ENCODE assay signal across 1 cellular context in the genomic region with DNA sequence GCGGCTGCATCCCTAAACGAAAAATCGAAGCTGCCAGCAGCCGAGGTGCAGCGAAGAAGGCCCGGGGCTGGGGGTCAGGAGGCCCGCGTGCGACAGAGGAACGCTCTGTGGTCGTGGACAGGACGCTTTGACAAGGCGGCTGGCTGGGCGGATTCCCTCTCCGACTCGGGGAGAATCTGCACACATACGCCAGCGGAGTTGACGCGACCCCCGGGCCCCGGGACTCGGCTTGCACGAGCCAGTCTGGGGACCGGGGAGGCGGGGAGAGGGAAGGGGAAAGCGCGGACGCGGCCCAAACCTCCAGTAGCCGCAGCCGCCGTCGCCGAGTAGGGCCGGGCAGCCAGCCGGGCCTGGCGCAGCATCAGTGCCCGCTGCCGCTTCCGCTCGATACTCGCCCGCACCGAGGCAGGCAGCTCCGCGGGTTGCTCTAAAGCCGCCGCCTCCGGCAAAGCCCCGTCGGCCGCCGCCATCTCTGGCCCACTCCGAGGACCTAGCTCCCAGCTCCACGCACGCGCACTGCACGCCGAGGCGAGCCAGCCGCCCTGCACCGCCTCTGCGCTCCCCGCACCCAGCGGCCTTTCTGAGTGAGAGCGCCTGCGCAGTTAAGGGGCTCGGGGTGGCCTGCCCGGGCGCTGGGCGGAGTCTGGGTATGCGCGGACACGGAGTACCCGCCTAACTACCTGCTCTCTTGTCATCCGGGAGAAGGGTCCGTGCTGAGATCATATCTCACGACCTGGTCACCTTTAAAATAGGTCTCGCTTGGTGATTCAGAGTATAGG.
A peak's percentile ranks its signal among the peaks of the same experiment; 100 is the strongest.
TF ChIP-seq lines count a peak whose summit lies in the region.

A gene (minus strand): TSS at position 518 of the 779 bp plus-strand sequence. CDS start 48 bp downstream, at position 470.

TF ChIP-seq in HepG2, 621 proteins besides CTCF, POLR2A, EP300 and RAD21 (continued from another document and continues in another):
- TF ChIP-seq, protein P1, sequence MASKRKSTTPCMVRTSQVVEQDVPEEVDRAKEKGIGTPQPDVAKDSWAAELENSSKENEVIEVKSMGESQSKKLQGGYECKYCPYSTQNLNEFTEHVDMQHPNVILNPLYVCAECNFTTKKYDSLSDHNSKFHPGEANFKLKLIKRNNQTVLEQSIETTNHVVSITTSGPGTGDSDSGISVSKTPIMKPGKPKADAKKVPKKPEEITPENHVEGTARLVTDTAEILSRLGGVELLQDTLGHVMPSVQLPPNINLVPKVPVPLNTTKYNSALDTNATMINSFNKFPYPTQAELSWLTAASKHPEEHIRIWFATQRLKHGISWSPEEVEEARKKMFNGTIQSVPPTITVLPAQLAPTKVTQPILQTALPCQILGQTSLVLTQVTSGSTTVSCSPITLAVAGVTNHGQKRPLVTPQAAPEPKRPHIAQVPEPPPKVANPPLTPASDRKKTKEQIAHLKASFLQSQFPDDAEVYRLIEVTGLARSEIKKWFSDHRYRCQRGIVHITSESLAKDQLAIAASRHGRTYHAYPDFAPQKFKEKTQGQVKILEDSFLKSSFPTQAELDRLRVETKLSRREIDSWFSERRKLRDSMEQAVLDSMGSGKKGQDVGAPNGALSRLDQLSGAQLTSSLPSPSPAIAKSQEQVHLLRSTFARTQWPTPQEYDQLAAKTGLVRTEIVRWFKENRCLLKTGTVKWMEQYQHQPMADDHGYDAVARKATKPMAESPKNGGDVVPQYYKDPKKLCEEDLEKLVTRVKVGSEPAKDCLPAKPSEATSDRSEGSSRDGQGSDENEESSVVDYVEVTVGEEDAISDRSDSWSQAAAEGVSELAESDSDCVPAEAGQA (IDR thresholded peaks at IDR 0.05; ENCODE audit: low read depth) = no peak
- TF ChIP-seq, protein P1 (CRISPR knock-in tag; IDR thresholded peaks at IDR 0.05; ENCODE audit: borderline replicate concordance) = no peak
- TF ChIP-seq SMAD3 (CRISPR knock-in tag; IDR thresholded peaks at IDR 0.05) (no peak), KLF13 (CRISPR knock-in tag; IDR thresholded peaks at IDR 0.05) (no peak), SYNCRIP (IDR thresholded peaks at IDR 0.05; ENCODE audit: insufficient read depth, low read depth, low read length) (no peak), MBD4 (IDR thresholded peaks at IDR 0.05; ENCODE audit: borderline replicate concordance, low read length) (no peak), SRSF9 (IDR thresholded peaks at IDR 0.05; ENCODE audit: borderline replicate concordance, insufficient read depth, low read depth, low read length, poor library complexity, severe bottlenecking) (no peak), SMYD3 (CRISPR knock-in tag; IDR thresholded peaks at IDR 0.05) (no peak), ZNF350 (CRISPR knock-in tag; IDR thresholded peaks at IDR 0.05; ENCODE audit: borderline replicate concordance, low read depth) (0 out of 2 replicates have a peak, but pooled peaks have one; percentile 15), FOXK2 (IDR thresholded peaks at IDR 0.05) (no peak), ZNF75D (CRISPR knock-in tag; IDR thresholded peaks at IDR 0.05; ENCODE audit: borderline replicate concordance) (no peak), ARNT (IDR thresholded peaks at IDR 0.05) (no peak), ZFAT (CRISPR knock-in tag; conservative IDR thresholded peaks at IDR 0.05) (no peak), ZNF274 (CRISPR knock-in tag; IDR thresholded peaks at IDR 0.05) (peak; percentile 86), NFRKB (IDR thresholded peaks at IDR 0.05) (no peak), ZMAT3 (CRISPR knock-in tag; conservative IDR thresholded peaks at IDR 0.05) (no peak; the same call in 1 of the 2 replicates), ZFP36 (IDR thresholded peaks at IDR 0.05; ENCODE audit: borderline replicate concordance, low read depth, low read length, partially characterized antibody) (no peak), MTF1 (CRISPR knock-in tag; IDR thresholded peaks at IDR 0.05) (no peak), CENPX (CRISPR knock-in tag; IDR thresholded peaks at IDR 0.05) (no peak), ZNF619 (CRISPR knock-in tag; IDR thresholded peaks at IDR 0.05) (no peak; the same call in 1 of the 2 replicates)
- TF ChIP-seq, protein P2, sequence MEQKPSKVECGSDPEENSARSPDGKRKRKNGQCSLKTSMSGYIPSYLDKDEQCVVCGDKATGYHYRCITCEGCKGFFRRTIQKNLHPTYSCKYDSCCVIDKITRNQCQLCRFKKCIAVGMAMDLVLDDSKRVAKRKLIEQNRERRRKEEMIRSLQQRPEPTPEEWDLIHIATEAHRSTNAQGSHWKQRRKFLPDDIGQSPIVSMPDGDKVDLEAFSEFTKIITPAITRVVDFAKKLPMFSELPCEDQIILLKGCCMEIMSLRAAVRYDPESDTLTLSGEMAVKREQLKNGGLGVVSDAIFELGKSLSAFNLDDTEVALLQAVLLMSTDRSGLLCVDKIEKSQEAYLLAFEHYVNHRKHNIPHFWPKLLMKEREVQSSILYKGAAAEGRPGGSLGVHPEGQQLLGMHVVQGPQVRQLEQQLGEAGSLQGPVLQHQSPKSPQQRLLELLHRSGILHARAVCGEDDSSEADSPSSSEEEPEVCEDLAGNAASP (CRISPR knock-in tag; IDR thresholded peaks at IDR 0.05; ENCODE audit: borderline replicate concordance) = peak; percentile 4; the same call in 1 of the 2 replicates
- TF ChIP-seq, protein P3, sequence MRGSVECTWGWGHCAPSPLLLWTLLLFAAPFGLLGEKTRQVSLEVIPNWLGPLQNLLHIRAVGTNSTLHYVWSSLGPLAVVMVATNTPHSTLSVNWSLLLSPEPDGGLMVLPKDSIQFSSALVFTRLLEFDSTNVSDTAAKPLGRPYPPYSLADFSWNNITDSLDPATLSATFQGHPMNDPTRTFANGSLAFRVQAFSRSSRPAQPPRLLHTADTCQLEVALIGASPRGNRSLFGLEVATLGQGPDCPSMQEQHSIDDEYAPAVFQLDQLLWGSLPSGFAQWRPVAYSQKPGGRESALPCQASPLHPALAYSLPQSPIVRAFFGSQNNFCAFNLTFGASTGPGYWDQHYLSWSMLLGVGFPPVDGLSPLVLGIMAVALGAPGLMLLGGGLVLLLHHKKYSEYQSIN (CRISPR knock-in tag; IDR thresholded peaks at IDR 0.05; ENCODE audit: borderline replicate concordance) = no peak
- TF ChIP-seq, protein P4, sequence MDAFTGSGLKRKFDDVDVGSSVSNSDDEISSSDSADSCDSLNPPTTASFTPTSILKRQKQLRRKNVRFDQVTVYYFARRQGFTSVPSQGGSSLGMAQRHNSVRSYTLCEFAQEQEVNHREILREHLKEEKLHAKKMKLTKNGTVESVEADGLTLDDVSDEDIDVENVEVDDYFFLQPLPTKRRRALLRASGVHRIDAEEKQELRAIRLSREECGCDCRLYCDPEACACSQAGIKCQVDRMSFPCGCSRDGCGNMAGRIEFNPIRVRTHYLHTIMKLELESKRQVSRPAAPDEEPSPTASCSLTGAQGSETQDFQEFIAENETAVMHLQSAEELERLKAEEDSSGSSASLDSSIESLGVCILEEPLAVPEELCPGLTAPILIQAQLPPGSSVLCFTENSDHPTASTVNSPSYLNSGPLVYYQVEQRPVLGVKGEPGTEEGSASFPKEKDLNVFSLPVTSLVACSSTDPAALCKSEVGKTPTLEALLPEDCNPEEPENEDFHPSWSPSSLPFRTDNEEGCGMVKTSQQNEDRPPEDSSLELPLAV (CRISPR knock-in tag; conservative IDR thresholded peaks at IDR 0.05; ENCODE audit: low read depth) = no peak
- TF ChIP-seq, protein P5, sequence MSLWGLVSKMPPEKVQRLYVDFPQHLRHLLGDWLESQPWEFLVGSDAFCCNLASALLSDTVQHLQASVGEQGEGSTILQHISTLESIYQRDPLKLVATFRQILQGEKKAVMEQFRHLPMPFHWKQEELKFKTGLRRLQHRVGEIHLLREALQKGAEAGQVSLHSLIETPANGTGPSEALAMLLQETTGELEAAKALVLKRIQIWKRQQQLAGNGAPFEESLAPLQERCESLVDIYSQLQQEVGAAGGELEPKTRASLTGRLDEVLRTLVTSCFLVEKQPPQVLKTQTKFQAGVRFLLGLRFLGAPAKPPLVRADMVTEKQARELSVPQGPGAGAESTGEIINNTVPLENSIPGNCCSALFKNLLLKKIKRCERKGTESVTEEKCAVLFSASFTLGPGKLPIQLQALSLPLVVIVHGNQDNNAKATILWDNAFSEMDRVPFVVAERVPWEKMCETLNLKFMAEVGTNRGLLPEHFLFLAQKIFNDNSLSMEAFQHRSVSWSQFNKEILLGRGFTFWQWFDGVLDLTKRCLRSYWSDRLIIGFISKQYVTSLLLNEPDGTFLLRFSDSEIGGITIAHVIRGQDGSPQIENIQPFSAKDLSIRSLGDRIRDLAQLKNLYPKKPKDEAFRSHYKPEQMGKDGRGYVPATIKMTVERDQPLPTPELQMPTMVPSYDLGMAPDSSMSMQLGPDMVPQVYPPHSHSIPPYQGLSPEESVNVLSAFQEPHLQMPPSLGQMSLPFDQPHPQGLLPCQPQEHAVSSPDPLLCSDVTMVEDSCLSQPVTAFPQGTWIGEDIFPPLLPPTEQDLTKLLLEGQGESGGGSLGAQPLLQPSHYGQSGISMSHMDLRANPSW (CRISPR knock-in tag; IDR thresholded peaks at IDR 0.05; ENCODE audit: borderline replicate concordance) = no peak
- TF ChIP-seq, protein P6, sequence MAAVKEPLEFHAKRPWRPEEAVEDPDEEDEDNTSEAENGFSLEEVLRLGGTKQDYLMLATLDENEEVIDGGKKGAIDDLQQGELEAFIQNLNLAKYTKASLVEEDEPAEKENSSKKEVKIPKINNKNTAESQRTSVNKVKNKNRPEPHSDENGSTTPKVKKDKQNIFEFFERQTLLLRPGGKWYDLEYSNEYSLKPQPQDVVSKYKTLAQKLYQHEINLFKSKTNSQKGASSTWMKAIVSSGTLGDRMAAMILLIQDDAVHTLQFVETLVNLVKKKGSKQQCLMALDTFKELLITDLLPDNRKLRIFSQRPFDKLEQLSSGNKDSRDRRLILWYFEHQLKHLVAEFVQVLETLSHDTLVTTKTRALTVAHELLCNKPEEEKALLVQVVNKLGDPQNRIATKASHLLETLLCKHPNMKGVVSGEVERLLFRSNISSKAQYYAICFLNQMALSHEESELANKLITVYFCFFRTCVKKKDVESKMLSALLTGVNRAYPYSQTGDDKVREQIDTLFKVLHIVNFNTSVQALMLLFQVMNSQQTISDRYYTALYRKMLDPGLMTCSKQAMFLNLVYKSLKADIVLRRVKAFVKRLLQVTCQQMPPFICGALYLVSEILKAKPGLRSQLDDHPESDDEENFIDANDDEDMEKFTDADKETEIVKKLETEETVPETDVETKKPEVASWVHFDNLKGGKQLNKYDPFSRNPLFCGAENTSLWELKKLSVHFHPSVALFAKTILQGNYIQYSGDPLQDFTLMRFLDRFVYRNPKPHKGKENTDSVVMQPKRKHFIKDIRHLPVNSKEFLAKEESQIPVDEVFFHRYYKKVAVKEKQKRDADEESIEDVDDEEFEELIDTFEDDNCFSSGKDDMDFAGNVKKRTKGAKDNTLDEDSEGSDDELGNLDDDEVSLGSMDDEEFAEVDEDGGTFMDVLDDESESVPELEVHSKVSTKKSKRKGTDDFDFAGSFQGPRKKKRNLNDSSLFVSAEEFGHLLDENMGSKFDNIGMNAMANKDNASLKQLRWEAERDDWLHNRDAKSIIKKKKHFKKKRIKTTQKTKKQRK (IDR thresholded peaks at IDR 0.05; ENCODE audit: low read length) = no peak
- TF ChIP-seq, protein P7, sequence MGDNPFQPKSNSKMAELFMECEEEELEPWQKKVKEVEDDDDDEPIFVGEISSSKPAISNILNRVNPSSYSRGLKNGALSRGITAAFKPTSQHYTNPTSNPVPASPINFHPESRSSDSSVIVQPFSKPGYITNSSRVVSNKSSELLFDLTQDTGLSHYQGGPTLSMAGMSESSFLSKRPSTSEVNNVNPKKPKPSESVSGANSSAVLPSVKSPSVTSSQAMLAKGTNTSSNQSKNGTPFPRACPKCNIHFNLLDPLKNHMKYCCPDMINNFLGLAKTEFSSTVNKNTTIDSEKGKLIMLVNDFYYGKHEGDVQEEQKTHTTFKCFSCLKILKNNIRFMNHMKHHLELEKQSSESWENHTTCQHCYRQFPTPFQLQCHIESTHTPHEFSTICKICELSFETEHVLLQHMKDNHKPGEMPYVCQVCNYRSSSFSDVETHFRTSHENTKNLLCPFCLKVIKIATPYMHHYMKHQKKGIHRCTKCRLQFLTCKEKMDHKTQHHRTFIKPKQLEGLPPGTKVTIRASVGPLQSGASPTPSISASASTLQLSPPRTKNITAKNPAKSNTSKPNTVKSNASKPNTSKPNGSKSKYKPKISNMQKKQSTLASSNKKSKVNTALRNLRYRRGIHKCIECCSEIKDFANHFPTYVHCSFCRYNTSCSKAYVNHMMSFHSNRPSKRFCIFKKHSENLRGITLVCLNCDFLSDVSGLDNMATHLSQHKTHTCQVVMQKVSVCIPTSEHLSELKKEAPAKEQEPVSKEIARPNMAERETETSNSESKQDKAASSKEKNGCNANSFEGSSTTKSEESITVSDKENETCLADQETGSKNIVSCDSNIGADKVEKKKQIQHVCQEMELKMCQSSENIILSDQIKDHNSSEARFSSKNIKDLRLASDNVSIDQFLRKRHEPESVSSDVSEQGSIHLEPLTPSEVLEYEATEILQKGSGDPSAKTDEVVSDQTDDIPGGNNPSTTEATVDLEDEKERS (CRISPR knock-in tag; IDR thresholded peaks at IDR 0.05) = no peak
- TF ChIP-seq, protein P8, sequence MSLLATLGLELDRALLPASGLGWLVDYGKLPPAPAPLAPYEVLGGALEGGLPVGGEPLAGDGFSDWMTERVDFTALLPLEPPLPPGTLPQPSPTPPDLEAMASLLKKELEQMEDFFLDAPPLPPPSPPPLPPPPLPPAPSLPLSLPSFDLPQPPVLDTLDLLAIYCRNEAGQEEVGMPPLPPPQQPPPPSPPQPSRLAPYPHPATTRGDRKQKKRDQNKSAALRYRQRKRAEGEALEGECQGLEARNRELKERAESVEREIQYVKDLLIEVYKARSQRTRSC (CRISPR knock-in tag; IDR thresholded peaks at IDR 0.05; ENCODE audit: low read depth) = 0 out of 2 replicates have a peak, but pooled peaks have one; percentile 65
- TF ChIP-seq, protein P9, sequence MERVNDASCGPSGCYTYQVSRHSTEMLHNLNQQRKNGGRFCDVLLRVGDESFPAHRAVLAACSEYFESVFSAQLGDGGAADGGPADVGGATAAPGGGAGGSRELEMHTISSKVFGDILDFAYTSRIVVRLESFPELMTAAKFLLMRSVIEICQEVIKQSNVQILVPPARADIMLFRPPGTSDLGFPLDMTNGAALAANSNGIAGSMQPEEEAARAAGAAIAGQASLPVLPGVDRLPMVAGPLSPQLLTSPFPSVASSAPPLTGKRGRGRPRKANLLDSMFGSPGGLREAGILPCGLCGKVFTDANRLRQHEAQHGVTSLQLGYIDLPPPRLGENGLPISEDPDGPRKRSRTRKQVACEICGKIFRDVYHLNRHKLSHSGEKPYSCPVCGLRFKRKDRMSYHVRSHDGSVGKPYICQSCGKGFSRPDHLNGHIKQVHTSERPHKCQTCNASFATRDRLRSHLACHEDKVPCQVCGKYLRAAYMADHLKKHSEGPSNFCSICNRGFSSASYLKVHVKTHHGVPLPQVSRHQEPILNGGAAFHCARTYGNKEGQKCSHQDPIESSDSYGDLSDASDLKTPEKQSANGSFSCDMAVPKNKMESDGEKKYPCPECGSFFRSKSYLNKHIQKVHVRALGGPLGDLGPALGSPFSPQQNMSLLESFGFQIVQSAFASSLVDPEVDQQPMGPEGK (CRISPR knock-in tag; IDR thresholded peaks at IDR 0.05) = peak; percentile 54
